24 cellular contexts compared by ENCODE assay signal in genomic region chr11:120043323-120043945, GRCh38.
DNase-seq lines count a peak whose midpoint lies in the region; ATAC-seq and TF ChIP-seq lines count a peak whose summit lies in the region.
"Had no signal": no experiment of that assay in that cellular context is flagged by ENCODE, and none has a peak within 500 bp of the region (broad histone marks: within the 10 kb centered on the region; RNA-seq: fewer than 3 reads in every experiment).

No MANE protein-coding gene starts in this region.

- peaks cover 41 to 74% of the 10 kb centered on the region in 2 donors for H3K27me3 Mint-ChIP-seq in natural killer cell treated with Interleukin-12 subunit alpha and Interleukin-12 subunit beta and Interleukin-15 and Interleukin-18, amount 100 ng/mL, for 72 hours
- peaks cover 34 to 63% of the 10 kb centered on the region in 2 donors for H3K27me3 Mint-ChIP-seq in natural killer cell (ENCODE audit: low read depth in 2 of 2)
- peaks cover 9% of the 10 kb centered on the region for H3K27me3 Mint-ChIP-seq in endodermal cell (ENCODE audit: insufficient read depth)

- H3K4me3 Mint-ChIP-seq in natural killer cell treated with Interleukin-12 subunit alpha and Interleukin-12 subunit beta and Interleukin-15 and Interleukin-18, amount 100 ng/mL, for 72 hours = no peak overlapping the region
- H3K4me3 Mint-ChIP-seq in natural killer cell (no peak overlapping the region), endodermal cell (no peak overlapping the region)
- H3K4me3 Mint-ChIP-seq: CD8-positive, alpha-beta T cell had no signal

- H3K9me3 Mint-ChIP-seq in natural killer cell treated with Interleukin-12 subunit alpha and Interleukin-12 subunit beta and Interleukin-15 and Interleukin-18, amount 100 ng/mL, for 72 hours = peaks cover 8% of the 10 kb centered on the region
- H3K9me3 Mint-ChIP-seq in natural killer cell (peaks cover 6 to 12% of the 10 kb centered on the region in 2 donors), endodermal cell (peaks cover 50% of the 10 kb centered on the region)

- H3K4me1 Mint-ChIP-seq in natural killer cell treated with Interleukin-12 subunit alpha and Interleukin-12 subunit beta and Interleukin-15 and Interleukin-18, amount 100 ng/mL, for 72 hours (ENCODE audit: low read depth in 2 of 2) = no peaks in the 10 kb centered on the region
- H3K4me1 Mint-ChIP-seq in natural killer cell = no peaks in the 10 kb centered on the region
- peaks cover 27% of the 10 kb centered on the region for H3K4me1 Mint-ChIP-seq in endodermal cell

- ATAC-seq in natural killer cell treated with Interleukin-12 subunit alpha and Interleukin-12 subunit beta and Interleukin-15 and Interleukin-18, amount 100 ng/mL, for 72 hours = peak; percentile 11 to 41
- no peak for ATAC-seq in natural killer cell
- ATAC-seq: CD8-positive, alpha-beta T cell; HCT116 had no signal

- WGBS in endodermal cell (ENCODE audit: insufficient coverage in 1 of 2, insufficient read length in 1 of 2), 2 experiments = 98% methylated on average over 4 of the region's 4 CpGs; no CpG with 5 or more reads in 1 of the 2 experiments

- H3K36me3 ChIP-seq in endodermal cell (ENCODE audit: control insufficient read depth, insufficient read depth, low read length) = no peaks in the 10 kb centered on the region

- no peak overlapping the region for H3K9ac ChIP-seq in endodermal cell (ENCODE audit: extremely low read depth, low read length, poor library complexity, severe bottlenecking)
- H3K9ac ChIP-seq: GM23248, KMS-11 had no signal

- TF ChIP-seq CTCF in natural killer cell (IDR thresholded peaks at IDR 0.05) = no peak
- TF ChIP-seq CTCF in endodermal cell (conservative IDR thresholded peaks at IDR 0.05) = no peak

- no peak overlapping the region for H3K4me3 ChIP-seq in endodermal cell (ENCODE audit: low read length)
- H3K4me3 ChIP-seq: GM23248 had no signal

- no peak overlapping the region for H3K27ac ChIP-seq in endodermal cell (ENCODE audit: low read depth, low read length)
- H3K27ac ChIP-seq: GM23248, KMS-11 had no signal

- peaks cover 28% of the 10 kb centered on the region for H3K9me3 ChIP-seq in endodermal cell (ENCODE audit: control insufficient read depth, low read length)

- peaks cover 22% of the 10 kb centered on the region for H3K36me3 Mint-ChIP-seq in natural killer cell treated with Interleukin-12 subunit alpha and Interleukin-12 subunit beta and Interleukin-15 and Interleukin-18, amount 100 ng/mL, for 72 hours
- peaks cover 9% of the 10 kb centered on the region for H3K36me3 Mint-ChIP-seq in natural killer cell
- no peaks in the 10 kb centered on the region for H3K36me3 Mint-ChIP-seq in endodermal cell (ENCODE audit: low read depth)
- H3K36me3 Mint-ChIP-seq: CD8-positive, alpha-beta T cell had no signal

- intact Hi-C loops in natural killer cell (cut with micrococcal nuclease) (no loop called here), posterior vena cava (cut with DNase I) (no loop called here)

- H3K27me3 ChIP-seq in endodermal cell (ENCODE audit: control insufficient read depth, insufficient read depth, low read length, poor library complexity, severe bottlenecking) = no peaks in the 10 kb centered on the region

- H3K4me1 ChIP-seq in endodermal cell (ENCODE audit: control insufficient read depth, insufficient read depth, low read length) = peaks cover 21% of the 10 kb centered on the region

- DNase-seq in natural killer cell treated with Interleukin-12 subunit alpha and Interleukin-12 subunit beta and Interleukin-15 and Interleukin-18, amount 100 ng/mL, for 72 hours (ENCODE audit: low spot score) = no peak
- DNase-seq in natural killer cell = no peak
- DNase-seq in endodermal cell = peak; percentile 29
- peak; percentile 50 for DNase-seq in posterior vena cava (ENCODE audit: low spot score)
- DNase-seq in activated gamma-delta T cell (lab: John Stamatoyannopoulos, UW) = no peak
- no peak for DNase-seq in activated naive CD4-positive, alpha-beta T cell treated with anti-CD3 and anti-CD28 coated beads, Interleukin-2, amount 50 U/mL, for 16 hours
- DNase-seq in NCI-H82 treated with DMSO at 0.1 percent for 48 hours (lab: John Stamatoyannopoulos, UW; ENCODE audit: unreplicated experiment) = no peak
- DNase-seq: AML-193, C1 segment of cervical spinal cord, Calu3, DMS53, GDM1, GM23248, IMR-90, NCI-H1092 treated with DMSO at 0.1 percent for 48 hours, NCI-H146, NCI-H2081, NCI-H2171, NCI-H524 treated with DMSO at 0.1 percent for 48 hours, OCI-M1, SHP77 had no signal

- no peak overlapping the region for H3K27ac Mint-ChIP-seq in natural killer cell treated with Interleukin-12 subunit alpha and Interleukin-12 subunit beta and Interleukin-15 and Interleukin-18, amount 100 ng/mL, for 72 hours
- no peak overlapping the region for H3K27ac Mint-ChIP-seq in natural killer cell
- H3K27ac Mint-ChIP-seq in endodermal cell = no peak overlapping the region
- H3K27ac Mint-ChIP-seq: CD8-positive, alpha-beta T cell had no signal

Comparison
In these comparisons a context has a peak if more than half of its experiments do, and no peak if none do; other contexts are left out.
1. ATAC-seq: peak in natural killer cell treated with Interleukin-12 subunit alpha and Interleukin-12 subunit beta and Interleukin-15 and Interleukin-18, amount 100 ng/mL, for 72 hours (2 of 2); none in natural killer cell (0 of 3).
2. DNase-seq: peak in endodermal cell (single experiment) and posterior vena cava (single experiment); none in natural killer cell treated with Interleukin-12 subunit alpha and Interleukin-12 subunit beta and Interleukin-15 and Interleukin-18, amount 100 ng/mL, for 72 hours (single experiment), natural killer cell (single experiment), activated gamma-delta T cell (single experiment), activated naive CD4-positive, alpha-beta T cell treated with anti-CD3 and anti-CD28 coated beads, Interleukin-2, amount 50 U/mL, for 16 hours (single experiment) and NCI-H82 treated with DMSO at 0.1 percent for 48 hours (single experiment).